ENCODE assay signal across 10 cellular contexts in genomic region chr1:61255324-61255703, GRCh38.
DNase-seq lines count a peak whose midpoint lies in the region; ATAC-seq and TF ChIP-seq lines count a peak whose summit lies in the region.
"Had no signal": no experiment of that assay in that cellular context is flagged by ENCODE, and none has a peak within 500 bp of the region (broad histone marks: within the 10 kb centered on the region; RNA-seq: fewer than 3 reads in every experiment).

No MANE protein-coding gene starts in this region.

- DNase-seq in CD14-positive monocyte (ENCODE audit: low spot score): no peak
- DNase-seq in SK-N-MC (ENCODE audit: low read depth, low spot score): no peak
- DNase-seq in fibroblast of gingiva (ENCODE audit: low read depth): peak; percentile 43
- DNase-seq in pons (ENCODE audit: low spot score): peak; percentile 72
- no peak for DNase-seq in activated T-cell treated with anti-CD3 and anti-CD28 coated beads, Interleukin-2, amount 50 U/mL, for 1 hour
- DNase-seq in G401 (ENCODE audit: low spot score): no peak
- no peak for DNase-seq in NCI-H2196 (lab: John Stamatoyannopoulos, UW; ENCODE audit: unreplicated experiment)
- no peak for DNase-seq in T-cell
- DNase-seq: DMS79 treated with DMSO at 0.1 percent for 48 hours had no signal

- TF ChIP-seq CTCF in CD14-positive monocyte (IDR thresholded peaks at IDR 0.05): no peak

- in situ Hi-C loops in G401 (cut with HindIII; ENCODE audit: low sequenced_read_pairs): no loop called here

- H3K27ac Mint-ChIP-seq in CD14-positive monocyte (peak overlapping the region; percentile 25 to 93 (median 88)), T-cell (no peak overlapping the region)
- H3K27ac Mint-ChIP-seq: activated naive CD4-positive, alpha-beta T cell treated with anti-CD3 and anti-CD28 coated beads, Interleukin-2, amount 50 U/mL, for 24 hours had no signal

- H3K9ac ChIP-seq in SK-N-MC (ENCODE audit: insufficient read length): peak overlapping the region; percentile 39

- peak overlapping the region; percentile 75 for H3K4me3 ChIP-seq in SK-N-MC

- H3K4me3 Mint-ChIP-seq in CD14-positive monocyte (peak overlapping the region; percentile 76 to 86), T-cell (no peak overlapping the region)

- H3K36me3 Mint-ChIP-seq in CD14-positive monocyte (no peaks in the 10 kb centered on the region), T-cell (no peaks in the 10 kb centered on the region)
- H3K36me3 Mint-ChIP-seq: activated naive CD4-positive, alpha-beta T cell treated with anti-CD3 and anti-CD28 coated beads, Interleukin-2, amount 50 U/mL, for 24 hours had no signal

- POLR2A ChIA-PET in T-cell (lab: Charles Lee): interaction anchor here in 1 of 2 donors (0.5 kb wide), 1 partner anchor 141 kb away, joined by 3 read pairs; no protein-coding TSS in a partner anchor

- H3K27me3 Mint-ChIP-seq in CD14-positive monocyte (ENCODE audit: low read depth in 3 of 3): no peaks in the 10 kb centered on the region
- H3K27me3 Mint-ChIP-seq in T-cell: peaks cover 0 to 8% of the 10 kb centered on the region in 2 donors
- H3K27me3 Mint-ChIP-seq: activated naive CD4-positive, alpha-beta T cell treated with anti-CD3 and anti-CD28 coated beads, Interleukin-2, amount 50 U/mL, for 24 hours had no signal

- H3K4me1 Mint-ChIP-seq in CD14-positive monocyte (peaks cover 34% of the 10 kb centered on the region), T-cell (peaks cover 19 to 31% (median 25%) of the 10 kb centered on the region in 3 donors)

- ATAC-seq in T-cell (replicated peaks in 1 of 4): no peak

- H3K27ac ChIP-seq in SK-N-MC: peak overlapping the region; percentile 86

- H3K9me3 Mint-ChIP-seq in CD14-positive monocyte (no peaks in the 10 kb centered on the region), T-cell (no peaks in the 10 kb centered on the region)
- H3K9me3 Mint-ChIP-seq: activated naive CD4-positive, alpha-beta T cell treated with anti-CD3 and anti-CD28 coated beads, Interleukin-2, amount 50 U/mL, for 24 hours had no signal

- no peaks in the 10 kb centered on the region for H3K9me3 ChIP-seq in SK-N-MC (ENCODE audit: low read depth, low read length)

- CTCF ChIA-PET in T-cell (lab: Charles Lee): no interaction called here

- no peaks in the 10 kb centered on the region for H3K36me3 ChIP-seq in SK-N-MC (ENCODE audit: insufficient read depth, low read length)

- intact Hi-C loops in CD14-positive monocyte (cut with micrococcal nuclease): no loop called here

Comparison
In these comparisons a context has a peak if more than half of its experiments do, and no peak if none do; other contexts are left out.
1. DNase-seq: peak in fibroblast of gingiva (single experiment) and pons (single experiment); none in CD14-positive monocyte (single experiment), SK-N-MC (single experiment), activated T-cell treated with anti-CD3 and anti-CD28 coated beads, Interleukin-2, amount 50 U/mL, for 1 hour (single experiment), G401 (single experiment), NCI-H2196 (single experiment) and T-cell (0 of 34).
2. H3K27ac Mint-ChIP-seq: peak in CD14-positive monocyte (7 of 7); none in T-cell (0 of 2).
3. H3K4me3 Mint-ChIP-seq: peak in CD14-positive monocyte (2 of 2); none in T-cell (0 of 3).